In genomic region chr2:144447535-144447934, GRCh38 we compare ENCODE assay signal across 17 cellular contexts.
DNase-seq lines count a peak whose midpoint lies in the region; ATAC-seq and TF ChIP-seq lines count a peak whose summit lies in the region.
"Had no signal": no experiment of that assay in that cellular context is flagged by ENCODE, and none has a peak within 500 bp of the region (broad histone marks: within the 10 kb centered on the region; RNA-seq: fewer than 3 reads in every experiment).

No MANE protein-coding gene starts in this region.

- intact Hi-C loops in CD14-positive monocyte (cut with micrococcal nuclease) (no loop called here), esophagus squamous epithelium (cut with DNase I) (no loop called here)

- peaks cover 51% of the 10 kb centered on the region for H4K20me1 ChIP-seq in smooth muscle cell (ENCODE audit: low read depth)

- H3K4me3 ChIP-seq in smooth muscle cell (no peak overlapping the region), esophagus squamous epithelium (no peak overlapping the region)
- H3K4me3 ChIP-seq: HAP-1 had no signal

- no peak for ATAC-seq in GM18520 (IDR thresholded peaks at IDR 0.05; ENCODE audit: unreplicated experiment)
- ATAC-seq: Panc1, Right ventricle myocardium inferior had no signal

- no peak overlapping the region for H2AFZ ChIP-seq in smooth muscle cell (ENCODE audit: low read depth)

- H3K27ac ChIP-seq in cingulate gyrus (ENCODE audit: low read depth, low read length): peak overlapping the region; percentile 94
- peak overlapping the region; percentile 21 for H3K27ac ChIP-seq in smooth muscle cell (ENCODE audit: low read depth)
- H3K27ac ChIP-seq in caudate nucleus (ENCODE audit: low read depth, low read length): no peak overlapping the region
- peak overlapping the region in 1 of 4 donors; percentile 39 for H3K27ac ChIP-seq in esophagus squamous epithelium

- H3K4me3 Mint-ChIP-seq in CD14-positive monocyte: no peak overlapping the region
- H3K4me3 Mint-ChIP-seq in IgD-negative memory B cell: no peak overlapping the region

- H3K27me3 ChIP-seq in smooth muscle cell (ENCODE audit: low read depth) (no peaks in the 10 kb centered on the region), esophagus squamous epithelium (no peaks in the 10 kb centered on the region)

- H3K4me1 ChIP-seq in smooth muscle cell (ENCODE audit: low read depth): peaks cover 39% of the 10 kb centered on the region
- H3K4me1 ChIP-seq in esophagus squamous epithelium: peaks cover 0 to 61% (median 15%) of the 10 kb centered on the region in 3 donors

- H3F3A ChIP-seq in smooth muscle cell (ENCODE audit: low read depth): peaks cover 9% of the 10 kb centered on the region

- DNase-seq in CD14-positive monocyte (ENCODE audit: low spot score): no peak
- DNase-seq in smooth muscle cell (lab: John Stamatoyannopoulos, UW; ENCODE audit: unreplicated experiment): no peak
- DNase-seq in caudate nucleus (lab: John Stamatoyannopoulos, UW): no peak
- no peak for DNase-seq in esophagus squamous epithelium (lab: John Stamatoyannopoulos, UW)
- no peak for DNase-seq in GOT3 (lab: John Stamatoyannopoulos, UW)
- DNase-seq: DMS153, Karpas-422, NCI-H1436, NCI-H2029 treated with DMSO at 0.1 percent for 48 hours, NCI-H510A, NCI-H82 had no signal

- H3K9me3 Mint-ChIP-seq in CD14-positive monocyte (peaks cover 0 to 2% (median 0%) of the 10 kb centered on the region in 7 donors), IgD-negative memory B cell (no peaks in the 10 kb centered on the region)

- peaks cover 100% of the 10 kb centered on the region for H3K79me2 ChIP-seq in smooth muscle cell (ENCODE audit: low read depth)

- H3K9ac ChIP-seq in smooth muscle cell (ENCODE audit: low read depth): no peak overlapping the region

- H3K36me3 ChIP-seq in smooth muscle cell (ENCODE audit: low read depth) (no peaks in the 10 kb centered on the region), esophagus squamous epithelium (no peaks in the 10 kb centered on the region)
- H3K36me3 ChIP-seq: HAP-1 had no signal

- peaks cover 69% of the 10 kb centered on the region for H3K4me1 Mint-ChIP-seq in CD14-positive monocyte
- peaks cover 28 to 53% (median 50%) of the 10 kb centered on the region in 3 donors for H3K4me1 Mint-ChIP-seq in IgD-negative memory B cell

- H3K27ac Mint-ChIP-seq in CD14-positive monocyte: peak overlapping the region in 6 of 7 donors; percentile 17 to 82 (median 56)
- H3K27ac Mint-ChIP-seq in IgD-negative memory B cell: peak overlapping the region in 2 of 3 donors; percentile 28 to 61

- no peak overlapping the region for H3K4me2 ChIP-seq in smooth muscle cell

- WGBS in smooth muscle cell (ENCODE audit: low lambda C conversion rate): 96% methylated on average over 4 of the region's 4 CpGs
- WGBS in esophagus squamous epithelium, 2 donors: 91 to 93% methylated on average over 4 of the region's 4 CpGs

- H3K9me3 ChIP-seq in smooth muscle cell (replicated peaks; ENCODE audit: low read depth) (no peaks in the 10 kb centered on the region), esophagus squamous epithelium (no peaks in the 10 kb centered on the region)
- H3K9me3 ChIP-seq: HAP-1 had no signal

- H3K36me3 Mint-ChIP-seq in CD14-positive monocyte: peaks cover 72 to 80% of the 10 kb centered on the region in 2 donors
- H3K36me3 Mint-ChIP-seq in IgD-negative memory B cell: peaks cover 2% of the 10 kb centered on the region

- peaks cover 0 to 5% (median 0%) of the 10 kb centered on the region in 3 donors for H3K27me3 Mint-ChIP-seq in CD14-positive monocyte (ENCODE audit: low read depth in 3 of 3)
- no peaks in the 10 kb centered on the region for H3K27me3 Mint-ChIP-seq in IgD-negative memory B cell

- no peak for TF ChIP-seq CTCF in CD14-positive monocyte (IDR thresholded peaks at IDR 0.05)
- TF ChIP-seq CTCF in smooth muscle cell (IDR thresholded peaks at IDR 0.05; ENCODE audit: borderline replicate concordance, insufficient read depth, poor library complexity, severe bottlenecking): no peak
- TF ChIP-seq CTCF in esophagus squamous epithelium (IDR thresholded peaks at IDR 0.05): no peak

- TF ChIP-seq POLR2A in esophagus squamous epithelium (IDR thresholded peaks at IDR 0.05): no peak
